Comparison of ENCODE assay signal across 8 cellular contexts in genomic region chr10:122980209-122981065, GRCh38. TPM values are rescaled to one million over a fixed set of nuclear protein-coding genes. Genes with fewer than 3 reads are reported as not detected.
A peak's percentile ranks its signal among the peaks of the same experiment; 100 is the strongest.
DNase-seq lines count a peak whose midpoint lies in the region; ATAC-seq and TF ChIP-seq lines count a peak whose summit lies in the region.

PSTK (plus strand) TSS chr10:122980401; CDS start chr10:122980480, 79 bp downstream.

- peak; percentile 97 for ATAC-seq in CD4-positive, alpha-beta T cell (ENCODE audit: poor library complexity)
- ATAC-seq in GM19397 (IDR thresholded peaks at IDR 0.05; ENCODE audit: unreplicated experiment): peak; percentile 98
- peak; percentile 89 for ATAC-seq in HG03565 (IDR thresholded peaks at IDR 0.05; ENCODE audit: unreplicated experiment)

- CTCF ChIA-PET in CD4-positive, alpha-beta T cell (lab: Charles Lee): interaction anchor here (0.6 to 2.5 kb wide), 13 partner anchors 14 to 1935 kb away, joined by 3 to 27 read pairs (median 4); partner anchors contain the start of genes ACADSB, C10orf88, IKZF5 and PLEKHA1

- H3K27me3 Mint-ChIP-seq in CD4-positive, alpha-beta T cell: no peaks in the 10 kb centered on the region

- intact Hi-C loops in CD4-positive, alpha-beta T cell (cut with DNase I, micrococcal nuclease): loop anchor here (1.0 to 2.0 kb wide), 2 partner anchors 26 to 28 kb away; partner anchors contain the start of genes IKZF5 (in 2 of the 2) and C10orf88 (in 1 of the 2)

- H3K27me3 ChIP-seq in CD4-positive, alpha-beta T cell (ENCODE audit: control insufficient read depth, insufficient read depth, low read length): no peaks in the 10 kb centered on the region
- H3K27me3 ChIP-seq in liver (ENCODE audit: control insufficient read depth in 4 of 4, insufficient read depth in 4 of 4, low read length in 3 of 4): no peaks in the 10 kb centered on the region

- POLR2A ChIA-PET in CD4-positive, alpha-beta T cell (lab: Charles Lee): interaction anchor here (1.0 to 3.4 kb wide), 10 partner anchors 15 to 262 kb away, joined by 3 to 74 read pairs (median 5); partner anchors contain the start of genes ACADSB, BUB3, C10orf88 and FAM24B

- TF ChIP-seq CTCF in CD4-positive, alpha-beta T cell (IDR thresholded peaks at IDR 0.05): peak; percentile 97
- peak; percentile 93 for TF ChIP-seq CTCF in liver (IDR thresholded peaks at IDR 0.05; ENCODE audit: low read depth, low read length, missing input control)

- peaks cover 18% of the 10 kb centered on the region for H3K4me1 Mint-ChIP-seq in CD4-positive, alpha-beta T cell (ENCODE audit: low read depth)

- peaks cover 25% of the 10 kb centered on the region for H3K36me3 Mint-ChIP-seq in CD4-positive, alpha-beta T cell (ENCODE audit: low read depth)

- no peaks in the 10 kb centered on the region for H3K36me3 ChIP-seq in liver (ENCODE audit: control insufficient read depth in 4 of 4, insufficient read depth in 3 of 4, low read depth in 1 of 4, low read length in 3 of 4)

- H3K4me3 ChIP-seq in liver (ENCODE audit: low read depth in 1 of 3, low read length in 3 of 3): peak within 1 kb of the TSS; percentile 74 to 88 (median 77)

- peak within 1 kb of the TSS; percentile 57 to 72 for H3K9ac ChIP-seq in liver (ENCODE audit: low read depth in 1 of 2, low read length in 2 of 2)

- peak within 1 kb of the TSS; percentile 81 for H3K27ac ChIP-seq in CD4-positive, alpha-beta T cell (ENCODE audit: low read depth, low read length)
- peak within 1 kb of the TSS; percentile 95 to 98 for H3K27ac ChIP-seq in liver (ENCODE audit: low read depth in 1 of 2, low read length in 2 of 2)

- no peaks in the 10 kb centered on the region for H3K9me3 ChIP-seq in CD4-positive, alpha-beta T cell (ENCODE audit: control insufficient read depth, low read length)
- H3K9me3 ChIP-seq in liver (ENCODE audit: control insufficient read depth in 4 of 4, low read length in 3 of 4): no peaks in the 10 kb centered on the region

- no peaks in the 10 kb centered on the region for H3K9me3 Mint-ChIP-seq in CD4-positive, alpha-beta T cell

- peak within 1 kb of the TSS; percentile 94 for H3K4me3 Mint-ChIP-seq in CD4-positive, alpha-beta T cell

- WGBS in liver: 1% methylated on average over 73 of the region's 73 CpGs

- H3K4me1 ChIP-seq in liver (ENCODE audit: control insufficient read depth in 4 of 4, insufficient read depth in 4 of 4, low read length in 3 of 4): peaks cover 2 to 49% (median 36%) of the 10 kb centered on the region in 4 donors

- peak within 1 kb of the TSS; percentile 96 for H3K27ac Mint-ChIP-seq in CD4-positive, alpha-beta T cell

- DNase-seq in CD4-positive, alpha-beta T cell: peak; percentile 70 to 85 (median 80)
- peak; percentile 89 for DNase-seq in NCI-H748 (lab: John Stamatoyannopoulos, UW; ENCODE audit: unreplicated experiment)
- peak; percentile 78 to 82 for DNase-seq in activated CD4-positive, alpha-beta T cell treated with anti-CD3 and anti-CD28 coated beads, Interleukin-2, amount 50 U/mL, for 4 hours
- DNase-seq in dermis blood vessel endothelial cell: peak; percentile 97
- DNase-seq in stimulated activated CD4-positive, alpha-beta T cell treated with anti-CD3 and anti-CD28 coated beads, Interleukin-4, amount 100 ng/mL, for 1 hour: peak; percentile 87

- peak; percentile 70 to 72 for TF ChIP-seq RAD21 in liver (IDR thresholded peaks at IDR 0.05)

TF ChIP-seq in liver, 16 proteins besides CTCF, POLR2A, EP300 and RAD21:
- TF ChIP-seq NR2F2 (IDR thresholded peaks at IDR 0.05) (no peak), SP1 (IDR thresholded peaks at IDR 0.05) (peak; percentile 56), MAX (IDR thresholded peaks at IDR 0.05) (peak; percentile 65), YY1 (IDR thresholded peaks at IDR 0.05) (peak; percentile 67), ATF3 (IDR thresholded peaks at IDR 0.05) (no peak), JUND (IDR thresholded peaks at IDR 0.05) (no peak), FOXA1 (IDR thresholded peaks at IDR 0.05) (no peak), HNF4G (IDR thresholded peaks at IDR 0.05) (no peak), FOXA2 (IDR thresholded peaks at IDR 0.05) (no peak), HNF4A (conservative IDR thresholded peaks at IDR 0.05) (no peak), REST (IDR thresholded peaks at IDR 0.05) (peak; percentile 27), ZBTB33 (IDR thresholded peaks at IDR 0.05) (peak; percentile 37), GABPA (IDR thresholded peaks at IDR 0.05 in 1 of 2, conservative IDR thresholded peaks at IDR 0.05 in 1 of 2) (peak in 1 of 2 donors; percentile 51), RXRA (IDR thresholded peaks at IDR 0.05) (peak; percentile 15 to 30), TAF1 (conservative IDR thresholded peaks at IDR 0.05) (no peak), EGR1 (IDR thresholded peaks at IDR 0.05; ENCODE audit: low read depth in 2 of 2) (no peak)

RNA-seq across cellular contexts. Expression of gene PSTK, which starts in this region (rescaled TPM):
- total RNA-seq in CD4-positive, alpha-beta T cell: 10 to 100 TPM; 16.1 to 18.6 TPM
- 1.7 and 3.2 TPM in 2 replicates for total RNA-seq in dermis blood vessel endothelial cell
- total RNA-seq in liver: 1 to 10 TPM; 2.3 to 4.6 TPM
- 1 to 10 TPM; 2.4 to 5.1 TPM for polyA plus RNA-seq in liver

Comparison
In these comparisons a context has a peak if more than half of its experiments do, and no peak if none do; other contexts are left out.
1. Peak in every context shown above with its lines: DNase-seq, ATAC-seq, H3K4me3 ChIP-seq and H3K27ac ChIP-seq.